In the genomic region with DNA sequence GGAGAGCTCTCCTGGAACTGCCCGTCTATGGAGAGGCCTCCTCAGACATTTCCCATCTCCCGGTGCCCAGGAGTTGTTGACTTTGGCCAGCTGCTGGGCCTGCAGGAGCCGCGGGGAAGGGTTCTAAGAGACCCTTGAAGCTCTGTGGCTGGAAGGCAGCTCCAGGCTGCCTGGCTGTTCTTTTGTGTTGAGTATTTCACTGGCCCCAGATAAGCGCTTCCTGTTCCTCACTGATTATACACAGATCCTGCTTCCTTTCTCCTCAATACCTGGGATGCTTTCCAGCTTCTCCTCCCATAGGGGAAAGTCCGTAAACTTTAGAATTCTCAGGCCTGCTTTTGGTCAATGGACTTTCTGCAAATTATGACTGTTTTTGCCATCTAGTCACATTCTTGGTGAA, we compare ENCODE assay signal across 18 cellular contexts. TPM values are rescaled to one million over a fixed set of nuclear protein-coding genes. Genes with fewer than 3 reads are reported as not detected.
DNase-seq lines count a peak whose midpoint lies in the region; ATAC-seq, FAIRE-seq and TF ChIP-seq lines count a peak whose summit lies in the region.
"Had no signal": no experiment of that assay in that cellular context is flagged by ENCODE, and none has a peak within 500 bp of the region (broad histone marks: within the 10 kb centered on the region; RNA-seq: fewer than 3 reads in every experiment).

No MANE protein-coding gene starts in this region.

- H3K4me3 ChIP-seq in cardiac fibroblast (replicated peaks in 1 of 2; ENCODE audit: low read depth in 2 of 2, low read length in 2 of 2) (no peak overlapping the region), left lung (no peak overlapping the region), small intestine (ENCODE audit: low read depth in 1 of 2, low read length in 2 of 2) (no peak overlapping the region), PC-9 (no peak overlapping the region)
- H3K4me3 ChIP-seq: adrenal gland, BLaER1 had no signal

- H3K27me3 Mint-ChIP-seq in T-helper 2 cell treated with Interferon-gamma antibody and Interleukin-4, amounts not matched to agents 5 μg/mL and 100 μg/mL, for 36 hours (ENCODE audit: low read depth): peaks cover 28% of the 10 kb centered on the region

- H3K27ac Mint-ChIP-seq in T-helper 2 cell treated with Interferon-gamma antibody and Interleukin-4, amounts not matched to agents 5 μg/mL and 100 μg/mL, for 36 hours: no peak overlapping the region
- H3K27ac Mint-ChIP-seq: effector memory CD8-positive, alpha-beta T cell; stimulated activated naive CD8-positive, alpha-beta T cell treated with anti-CD3 and anti-CD28 coated beads, Interleukin-15, amount 100 ng/mL, for 72 hours had no signal

- H3K36me3 ChIP-seq in left lung (no peaks in the 10 kb centered on the region), small intestine (ENCODE audit: control insufficient read depth in 2 of 2, insufficient read depth in 2 of 2, low read length in 2 of 2) (no peaks in the 10 kb centered on the region), PC-9 (ENCODE audit: low read depth) (no peaks in the 10 kb centered on the region)
- H3K36me3 ChIP-seq: adrenal gland, BLaER1 had no signal

- FAIRE-seq in small intestine (lab: Jason Lieb, UNC): no peak

- H3K9me2 ChIP-seq in PC-9 (ENCODE audit: insufficient read depth): no peaks in the 10 kb centered on the region

- DNase-seq in NCI-H2029 (lab: John Stamatoyannopoulos, UW) (peak; percentile 84), cardiac fibroblast (ENCODE audit: low read depth in 2 of 2) (peak; percentile 38 to 88), left lung (peak in 1 of 2 donors; percentile 56), small intestine (peak; percentile 70), occipital lobe (lab: John Stamatoyannopoulos, UW) (no peak), PC-9 (no peak)
- no peak for DNase-seq in T-helper 2 cell treated with Interferon-gamma antibody and Interleukin-4, amounts not matched to agents 5 μg/mL and 100 μg/mL, for 36 hours (ENCODE audit: low spot score)
- DNase-seq: activated CD4-positive, CD25-positive, alpha-beta regulatory T cell; effector memory CD8-positive, alpha-beta T cell; GF-D8; H7; hippocampal formation; MV-4-11; SHP77 treated with DMSO at 0.1 percent for 48 hours; stimulated activated naive CD8-positive, alpha-beta T cell treated with anti-CD3 and anti-CD28 coated beads, Interleukin-15, amount 100 ng/mL, for 72 hours had no signal

- H3K9me3 ChIP-seq in left lung (no peaks in the 10 kb centered on the region), small intestine (ENCODE audit: control insufficient read depth, low read depth) (no peaks in the 10 kb centered on the region), PC-9 (ENCODE audit: insufficient read depth, low read depth) (no peaks in the 10 kb centered on the region)
- H3K9me3 ChIP-seq: adrenal gland, BLaER1 had no signal

- H3K36me3 Mint-ChIP-seq in T-helper 2 cell treated with Interferon-gamma antibody and Interleukin-4, amounts not matched to agents 5 μg/mL and 100 μg/mL, for 36 hours (ENCODE audit: low read depth): no peaks in the 10 kb centered on the region

- H3K79me2 ChIP-seq in PC-9 (ENCODE audit: low read depth): no peaks in the 10 kb centered on the region

- no peaks in the 10 kb centered on the region for H3K4me1 Mint-ChIP-seq in T-helper 2 cell treated with Interferon-gamma antibody and Interleukin-4, amounts not matched to agents 5 μg/mL and 100 μg/mL, for 36 hours (ENCODE audit: low read depth)
- H3K4me1 Mint-ChIP-seq: stimulated activated naive CD8-positive, alpha-beta T cell treated with anti-CD3 and anti-CD28 coated beads, Interleukin-15, amount 100 ng/mL, for 72 hours had no signal

- H3K27ac ChIP-seq in left lung: peak overlapping the region; percentile 9 to 67
- peak overlapping the region in 1 of 2 donors; percentile 47 for H3K27ac ChIP-seq in small intestine (ENCODE audit: low read depth in 1 of 2, low read length in 1 of 2)
- no peak overlapping the region for H3K27ac ChIP-seq in PC-9
- H3K27ac ChIP-seq: BLaER1 had no signal

- H3K4me3 Mint-ChIP-seq in T-helper 2 cell treated with Interferon-gamma antibody and Interleukin-4, amounts not matched to agents 5 μg/mL and 100 μg/mL, for 36 hours: no peak overlapping the region
- H3K4me3 Mint-ChIP-seq: effector memory CD8-positive, alpha-beta T cell; stimulated activated naive CD8-positive, alpha-beta T cell treated with anti-CD3 and anti-CD28 coated beads, Interleukin-15, amount 100 ng/mL, for 72 hours had no signal

- H3F3A ChIP-seq in PC-9 (ENCODE audit: insufficient read depth, low read depth): peaks cover 5% of the 10 kb centered on the region

- H3K27me3 ChIP-seq in left lung (no peaks in the 10 kb centered on the region), small intestine (ENCODE audit: control insufficient read depth in 2 of 2, insufficient read depth in 2 of 2, low read length in 2 of 2) (no peaks in the 10 kb centered on the region), PC-9 (ENCODE audit: insufficient read depth, low read depth) (peaks cover 5% of the 10 kb centered on the region; the same call in 1 of the 2 replicates)
- H3K27me3 ChIP-seq: adrenal gland, BLaER1 had no signal

- H4K20me1 ChIP-seq in PC-9 (ENCODE audit: insufficient read depth): no peaks in the 10 kb centered on the region
- H4K20me1 ChIP-seq: BLaER1 had no signal

- no peak overlapping the region for H2AFZ ChIP-seq in PC-9

- no peaks in the 10 kb centered on the region for H3K9me3 Mint-ChIP-seq in T-helper 2 cell treated with Interferon-gamma antibody and Interleukin-4, amounts not matched to agents 5 μg/mL and 100 μg/mL, for 36 hours
- H3K9me3 Mint-ChIP-seq: effector memory CD8-positive, alpha-beta T cell; stimulated activated naive CD8-positive, alpha-beta T cell treated with anti-CD3 and anti-CD28 coated beads, Interleukin-15, amount 100 ng/mL, for 72 hours had no signal

- TF ChIP-seq CTCF in cardiac fibroblast (IDR thresholded peaks at IDR 0.05; ENCODE audit: low read depth, low read length) (no peak), left lung (IDR thresholded peaks at IDR 0.05) (no peak), PC-9 (conservative IDR thresholded peaks at IDR 0.05) (no peak)

- POLR2A ChIA-PET in PC-9 (lab: Charles Lee; ENCODE audit: unreplicated experiment): no interaction called here

- intact Hi-C loops in left lung (cut with DNase I): no loop called here
- intact Hi-C loops in PC-9 (cut with micrococcal nuclease; ENCODE audit: unreplicated experiment): no loop called here

- CTCF ChIA-PET in PC-9 (lab: Charles Lee): no interaction called here

- WGBS in small intestine, 3 donors: 6 to 27% (median 26%) methylated on average over 6 of the region's 6 CpGs

- ATAC-seq in left lung (peak; percentile 82), HG03565 (IDR thresholded peaks at IDR 0.05; ENCODE audit: unreplicated experiment) (no peak)
- ATAC-seq: effector memory CD8-positive, alpha-beta T cell; stimulated activated naive CD8-positive, alpha-beta T cell treated with anti-CD3 and anti-CD28 coated beads, Interleukin-15, amount 100 ng/mL, for 72 hours had no signal

- H3K4me1 ChIP-seq in left lung (peaks cover 9 to 39% of the 10 kb centered on the region in 2 donors), small intestine (ENCODE audit: control insufficient read depth in 2 of 2, insufficient read depth in 1 of 2, low read depth in 1 of 2, low read length in 1 of 2) (peaks cover 0 to 8% of the 10 kb centered on the region in 2 donors), PC-9 (replicated peaks; ENCODE audit: insufficient read depth) (peaks cover 20% of the 10 kb centered on the region)
- H3K4me1 ChIP-seq: BLaER1 had no signal

- no peak overlapping the region for H3K4me2 ChIP-seq in PC-9
- H3K4me2 ChIP-seq: BLaER1 had no signal

- no TSS peak for BruUV-seq in PC-9 (replicated peaks; lab: Mats Ljungman, UMichigan)

RNA-seq across cellular contexts. Expression of a gene that starts 57.8 kb away (rescaled TPM):
- total RNA-seq in left lung (100 to 1,000 TPM; 122 to 133 TPM), occipital lobe (34.5 TPM), PC-9 (2021) (86.1 and 87.2 TPM in 2 replicates)
- polyA plus RNA-seq in small intestine: 10 to 100 TPM; 18.6 to 59.7 (median 26.7) TPM

Comparison
In these comparisons a context has a peak if more than half of its experiments do, and no peak if none do; other contexts are left out.
1. DNase-seq: peak in NCI-H2029 (single experiment), cardiac fibroblast (2 of 2) and small intestine (single experiment); none in T-helper 2 cell treated with Interferon-gamma antibody and Interleukin-4, amounts not matched to agents 5 μg/mL and 100 μg/mL, for 36 hours (single experiment), occipital lobe (single experiment) and PC-9 (0 of 2).